Comparison of ENCODE assay signal across 8 cellular contexts in the genomic region with DNA sequence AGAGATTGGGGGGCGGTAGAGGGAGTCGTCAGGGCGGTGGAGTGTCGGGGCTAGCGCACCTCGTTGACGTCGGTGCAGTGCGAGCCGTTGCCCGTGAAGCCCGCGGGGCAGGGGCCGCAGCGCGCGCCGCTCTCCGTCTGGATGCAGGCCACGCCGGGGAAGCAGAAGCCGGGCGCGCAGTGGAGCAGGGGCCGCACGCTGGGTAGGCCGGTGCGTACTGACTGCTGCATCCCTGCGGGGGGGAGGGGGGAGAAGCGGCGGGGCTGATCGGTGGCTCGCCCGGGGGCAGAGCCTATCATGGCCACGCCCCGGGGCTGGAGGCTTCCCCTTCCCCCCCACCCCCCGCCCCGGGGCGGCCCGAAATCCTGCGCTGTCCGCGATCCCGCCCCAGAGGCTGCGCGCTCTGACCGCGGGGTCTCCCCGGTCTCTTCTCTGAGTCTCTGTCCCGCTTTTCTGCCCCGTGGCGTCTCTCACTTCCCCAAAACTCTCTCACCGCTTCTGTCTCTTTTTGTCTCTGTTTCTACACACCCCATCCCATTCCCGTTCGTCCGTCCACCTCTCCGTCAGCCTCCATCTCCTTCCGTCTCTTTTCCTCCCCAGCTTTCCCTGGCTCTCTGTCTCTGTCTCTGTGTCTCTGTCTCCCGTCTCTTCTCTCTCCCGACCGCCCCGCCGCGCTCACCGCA. TPM values are rescaled to one million over a fixed set of nuclear protein-coding genes. Genes with fewer than 3 reads are reported as not detected.
DNase-seq lines count a peak whose midpoint lies in the region; ATAC-seq and TF ChIP-seq lines count a peak whose summit lies in the region.

No MANE protein-coding gene starts in this region.

- CTCF ChIA-PET in AG04450 (lab: Charles Lee): no interaction called here

- H3K4me3 Mint-ChIP-seq in IgD-negative memory B cell: peak overlapping the region; percentile 51 to 96 (median 80)

- H3K27ac ChIP-seq in AG04450 (ENCODE audit: low read depth, low read length) (no peak overlapping the region), tibial artery (peak overlapping the region; percentile 9 to 45)

- H3K36me3 ChIP-seq in tibial artery: no peaks in the 10 kb centered on the region

- H3K9me3 Mint-ChIP-seq in IgD-negative memory B cell: peaks cover 0 to 4% (median 0%) of the 10 kb centered on the region in 3 donors

- intact Hi-C loops in tibial artery (cut with DNase I; ENCODE audit: low total_unique reads): no loop called here

- H3K9me3 ChIP-seq in AG04450 (ENCODE audit: control insufficient read depth, insufficient read depth, low read length) (peaks cover 8% of the 10 kb centered on the region; the same call in 1 of the 2 replicates), tibial artery (no peaks in the 10 kb centered on the region)

- H3K27me3 Mint-ChIP-seq in IgD-negative memory B cell: peaks cover 58% of the 10 kb centered on the region

- POLR2A ChIA-PET in AG04450 (lab: Yijun Ruan, JAX): no interaction called here

- peaks cover 0 to 51% (median 40%) of the 10 kb centered on the region in 4 donors for H3K4me1 ChIP-seq in tibial artery

- H3K4me1 Mint-ChIP-seq in IgD-negative memory B cell: peaks cover 5 to 17% (median 10%) of the 10 kb centered on the region in 3 donors

- peak overlapping the region; percentile 13; the same call in 1 of the 2 replicates for H3K4me3 ChIP-seq in AG04450 (ENCODE audit: low read depth, low read length)
- peak overlapping the region; percentile 38 to 42 for H3K4me3 ChIP-seq in tibial artery

- no peaks in the 10 kb centered on the region for H3K36me3 Mint-ChIP-seq in IgD-negative memory B cell

- no peak for TF ChIP-seq CTCF in AG04450 (IDR thresholded peaks at IDR 0.05; ENCODE audit: low read depth, low read length)
- TF ChIP-seq CTCF in tibial artery (IDR thresholded peaks at IDR 0.05): no peak

- peak; percentile 10 for ATAC-seq in left lobe of liver
- no peak for ATAC-seq in GM21423 (IDR thresholded peaks at IDR 0.05; ENCODE audit: unreplicated experiment)
- ATAC-seq in GM19397 (IDR thresholded peaks at IDR 0.05; ENCODE audit: unreplicated experiment): no peak
- no peak for ATAC-seq in GM18502 (IDR thresholded peaks at IDR 0.05; ENCODE audit: poor library complexity, unreplicated experiment)

- H3K27me3 ChIP-seq in AG04450 (ENCODE audit: control insufficient read depth, insufficient read depth, low read length) (peaks cover 71% of the 10 kb centered on the region), tibial artery (peaks cover 17 to 83% of the 10 kb centered on the region in 2 donors)

- DNase-seq in AG04450 (ENCODE audit: low read depth, low spot score): no peak
- peak; percentile 42 for DNase-seq in activated naive CD4-positive, alpha-beta T cell treated with anti-CD3 and anti-CD28 coated beads, Interleukin-2, amount 50 U/mL, for 16 hours
- DNase-seq in left lobe of liver (ENCODE audit: low spot score): no peak
- DNase-seq in tibial artery: peak; percentile 81 to 88

- peak overlapping the region in 1 of 3 donors; percentile 40 for H3K27ac Mint-ChIP-seq in IgD-negative memory B cell

RNA-seq across cellular contexts. Expression of a gene that starts 1.1 kb away (rescaled TPM):
- 0.09 TPM in 2 replicates for polyA plus RNA-seq in AG04450 (2011; rRNA removed)
- not detected in 2 replicates for polyA minus RNA-seq in AG04450 (2011; rRNA and poly(A)+ RNA removed)
- polyA plus RNA-seq in IgD-negative memory B cell: not detected
- total RNA-seq in left lobe of liver: not detected

RNA-seq across cellular contexts. Expression of a gene that starts 41.7 kb away (rescaled TPM):
- polyA plus RNA-seq in AG04450 (2011; rRNA removed) (28.2 and 33.2 TPM in 2 replicates), IgD-negative memory B cell (14.6 TPM)
- polyA minus RNA-seq in AG04450 (2011; rRNA and poly(A)+ RNA removed): 59.9 and 76.5 TPM in 2 replicates
- total RNA-seq in left lobe of liver: 43.5 TPM

Comparison
In these comparisons a context has a peak if more than half of its experiments do, and no peak if none do; other contexts are left out.
1. DNase-seq: peak in activated naive CD4-positive, alpha-beta T cell treated with anti-CD3 and anti-CD28 coated beads, Interleukin-2, amount 50 U/mL, for 16 hours (single experiment) and tibial artery (2 of 2); none in AG04450 (single experiment) and left lobe of liver (single experiment).